In the genomic region with DNA sequence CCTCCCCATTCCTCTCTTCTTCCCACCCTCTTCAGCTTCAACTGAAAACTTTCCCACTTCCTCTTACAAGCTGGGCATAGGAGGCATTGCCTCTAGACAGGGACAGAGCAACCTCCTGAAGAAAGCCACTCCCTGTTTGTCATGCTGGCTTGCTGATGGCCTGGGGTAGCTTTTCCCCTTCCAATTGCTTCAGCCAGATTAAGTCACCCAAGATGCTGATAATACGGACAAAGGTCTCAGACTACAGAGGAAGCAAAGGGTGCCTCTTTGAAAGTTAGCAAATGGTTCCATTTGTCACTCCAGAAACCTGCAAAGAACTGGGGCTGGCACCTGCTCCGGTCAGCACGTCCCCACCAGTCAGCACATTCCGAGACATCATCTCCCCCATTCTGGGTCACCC, we compare ENCODE assay signal across 22 cellular contexts. TPM values are rescaled to one million over a fixed set of nuclear protein-coding genes. Genes with fewer than 3 reads are reported as not detected.
DNase-seq lines count a peak whose midpoint lies in the region; ATAC-seq lines count a peak whose summit lies in the region.
"Had no signal": no experiment of that assay in that cellular context is flagged by ENCODE, and none has a peak within 500 bp of the region (broad histone marks: within the 10 kb centered on the region; RNA-seq: fewer than 3 reads in every experiment).

No MANE protein-coding gene starts in this region.

- H3K9me3 ChIP-seq in effector memory CD4-positive, alpha-beta T cell (ENCODE audit: control insufficient read depth, low read length) = no peaks in the 10 kb centered on the region
- H3K9me3 ChIP-seq: ascending aorta, suprapubic skin had no signal

- H3K27me3 Mint-ChIP-seq in activated T-cell treated with anti-CD3 and anti-CD28 coated beads, Interleukin-2, amount 50 U/mL, for 24 hours = no peaks in the 10 kb centered on the region
- H3K27me3 Mint-ChIP-seq in T-cell = no peaks in the 10 kb centered on the region

- ATAC-seq in T-cell (replicated peaks in 1 of 4) = no peak
- ATAC-seq in HG02840 (IDR thresholded peaks at IDR 0.05; ENCODE audit: low FRiP score, unreplicated experiment) = no peak
- ATAC-seq: Panc1 had no signal

- peak overlapping the region; percentile 76 for H3K27ac Mint-ChIP-seq in activated T-cell treated with anti-CD3 and anti-CD28 coated beads, Interleukin-2, amount 50 U/mL, for 24 hours
- H3K27ac Mint-ChIP-seq in T-cell = peak overlapping the region; percentile 98 to 100

- POLR2A ChIA-PET in T-cell (lab: Charles Lee) = no interaction called here

- H3K27me3 ChIP-seq in effector memory CD4-positive, alpha-beta T cell (replicated peaks; ENCODE audit: control insufficient read depth, insufficient read depth, low read length, poor library complexity, severe bottlenecking) = no peaks in the 10 kb centered on the region
- H3K27me3 ChIP-seq: ascending aorta had no signal

- CTCF ChIA-PET in T-cell (lab: Charles Lee) = interaction anchor here (1.0 to 1.7 kb wide), 3 partner anchors 35 to 60 kb away, joined by 4 to 5 read pairs (median 4); no protein-coding TSS in a partner anchor

- peaks cover 77% of the 10 kb centered on the region for H3K4me1 Mint-ChIP-seq in activated T-cell treated with anti-CD3 and anti-CD28 coated beads, Interleukin-2, amount 50 U/mL, for 24 hours (ENCODE audit: low read depth)
- peaks cover 93% of the 10 kb centered on the region in 3 donors for H3K4me1 Mint-ChIP-seq in T-cell

- no peaks in the 10 kb centered on the region for H3K9me3 Mint-ChIP-seq in activated T-cell treated with anti-CD3 and anti-CD28 coated beads, Interleukin-2, amount 50 U/mL, for 24 hours
- H3K9me3 Mint-ChIP-seq in T-cell = peaks cover 3 to 5% (median 4%) of the 10 kb centered on the region in 3 donors

- H3K4me3 ChIP-seq in effector memory CD4-positive, alpha-beta T cell (ENCODE audit: insufficient read depth, low read depth, low read length, poor library complexity, severe bottlenecking) = no peak overlapping the region
- H3K4me3 ChIP-seq: ascending aorta, suprapubic skin had no signal

- peak overlapping the region; percentile 50 for H3K27ac ChIP-seq in effector memory CD4-positive, alpha-beta T cell (ENCODE audit: insufficient read depth, low read length, poor library complexity, severe bottlenecking)
- H3K27ac ChIP-seq: ascending aorta, HL-60, suprapubic skin had no signal

- no peaks in the 10 kb centered on the region for H3K36me3 ChIP-seq in effector memory CD4-positive, alpha-beta T cell (ENCODE audit: control insufficient read depth, insufficient read depth, low read length)
- H3K36me3 ChIP-seq: ascending aorta, suprapubic skin had no signal

- no peak overlapping the region for H3K4me3 Mint-ChIP-seq in activated T-cell treated with anti-CD3 and anti-CD28 coated beads, Interleukin-2, amount 50 U/mL, for 24 hours
- H3K4me3 Mint-ChIP-seq in T-cell = peak overlapping the region in 2 of 3 donors; percentile 3 to 74

- peaks cover 12% of the 10 kb centered on the region for H3K4me1 ChIP-seq in effector memory CD4-positive, alpha-beta T cell (ENCODE audit: control insufficient read depth, insufficient read depth, low read length, poor library complexity, severe bottlenecking)
- H3K4me1 ChIP-seq: ascending aorta had no signal

- DNase-seq in activated T-cell treated with anti-CD3 and anti-CD28 coated beads, Interleukin-2, amount 50 U/mL, for 24 hours = no peak
- DNase-seq in activated T-cell treated with anti-CD3 and anti-CD28 coated beads, Interleukin-2, amount 50 U/mL, for 1 hour = no peak
- DNase-seq in T-cell = peak in 1 of 34 experiments; percentile 32
- DNase-seq in effector memory CD4-positive, alpha-beta T cell = no peak
- peak; percentile 23 for DNase-seq in stimulated activated CD8-positive, alpha-beta memory T cell treated with anti-CD3 and anti-CD28 coated beads, Interleukin-4, amount 100 ng/mL, for 48 hours
- no peak for DNase-seq in GM19240 (ENCODE audit: insufficient read length, low spot score)
- DNase-seq in mesenteric fat pad (ENCODE audit: low spot score) = no peak
- DNase-seq: H7; Karpas-422; mesenchymal stem cell; NCI-H2029; NCI-H524 treated with DMSO at 0.1 percent for 48 hours; stimulated activated CD4-positive, alpha-beta T cell treated with anti-CD3 and anti-CD28 coated beads, Interleukin-12 subunit alpha, Interleukin-12 subunit beta, amount 100 ng/mL, for 4 hours had no signal

- no peaks in the 10 kb centered on the region for H3K36me3 Mint-ChIP-seq in activated T-cell treated with anti-CD3 and anti-CD28 coated beads, Interleukin-2, amount 50 U/mL, for 24 hours (ENCODE audit: low read depth)
- H3K36me3 Mint-ChIP-seq in T-cell = peaks cover 4% of the 10 kb centered on the region

RNA-seq across cellular contexts. Expression of a gene that starts 6.0 kb away (rescaled TPM):
- total RNA-seq in T-cell = 1 to 10 TPM in 2 of 5 donors, under 1 TPM in 3; 0.13 to 2.6 (median 0.82) TPM
- not detected for total RNA-seq in mesenteric fat pad
- total RNA-seq: activated CD8-positive, alpha-beta memory T cell treated with anti-CD3 and anti-CD28 coated beads for 36 hours; ascending aorta; dermis microvascular lymphatic vessel endothelial cell; fibroblast of villous mesenchyme; H7; osteoblast had no signal

RNA-seq across cellular contexts. Expression of a gene that starts 27.6 kb away (rescaled TPM):
- total RNA-seq in T-cell (10 to 100 TPM in 3 of 5 donors, 1 to 10 TPM in 2; 6.8 to 37.9 (median 21.9) TPM), mesenteric fat pad (not detected)
- total RNA-seq: activated CD8-positive, alpha-beta memory T cell treated with anti-CD3 and anti-CD28 coated beads for 36 hours; ascending aorta; dermis microvascular lymphatic vessel endothelial cell; fibroblast of villous mesenchyme; H7; osteoblast had no signal

RNA-seq across cellular contexts. Expression of a gene that starts 34.2 kb away (rescaled TPM):
- 10 to 100 TPM in 2 of 5 donors, 1 to 10 TPM in 2, under 1 TPM in 1; 0.19 to 57.7 (median 10.0) TPM for total RNA-seq in T-cell
- not detected for total RNA-seq in mesenteric fat pad
- total RNA-seq: activated CD8-positive, alpha-beta memory T cell treated with anti-CD3 and anti-CD28 coated beads for 36 hours; ascending aorta; dermis microvascular lymphatic vessel endothelial cell; fibroblast of villous mesenchyme; H7; osteoblast had no signal

RNA-seq across cellular contexts. Expression of a gene that starts 44.7 kb away (rescaled TPM):
- total RNA-seq in T-cell = 10 to 100 TPM; 10.1 to 52.7 (median 28.7) TPM
- total RNA-seq in mesenteric fat pad = not detected
- total RNA-seq: activated CD8-positive, alpha-beta memory T cell treated with anti-CD3 and anti-CD28 coated beads for 36 hours; ascending aorta; dermis microvascular lymphatic vessel endothelial cell; fibroblast of villous mesenchyme; H7; osteoblast had no signal

RNA-seq across cellular contexts. Expression of a gene that starts 57.3 kb away (rescaled TPM):
- total RNA-seq in T-cell (not detected), mesenteric fat pad (not detected)
- total RNA-seq: activated CD8-positive, alpha-beta memory T cell treated with anti-CD3 and anti-CD28 coated beads for 36 hours; ascending aorta; dermis microvascular lymphatic vessel endothelial cell; fibroblast of villous mesenchyme; H7; osteoblast had no signal
